ENCODE assay signal across 9 cellular contexts in the genomic region with DNA sequence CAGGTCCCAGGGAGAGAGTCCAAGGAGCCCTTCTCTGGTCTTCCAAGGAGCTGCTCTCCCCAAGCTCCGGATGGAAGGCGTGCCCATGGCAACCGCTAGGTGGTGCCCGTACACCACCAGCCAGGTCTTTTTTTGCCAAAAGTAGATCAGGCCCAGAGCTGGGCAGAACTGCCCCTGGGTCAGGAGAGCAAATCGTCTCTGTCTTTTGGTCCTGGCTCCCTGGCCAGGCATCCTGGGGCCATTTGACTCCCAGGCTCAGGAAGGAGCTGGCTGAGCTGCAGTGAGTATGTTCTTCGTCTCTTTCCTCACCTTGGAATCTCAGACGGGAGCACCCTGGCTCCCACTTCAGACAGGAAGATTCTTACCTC. TPM values are rescaled to one million over a fixed set of nuclear protein-coding genes. Genes with fewer than 3 reads are reported as not detected.
A peak's percentile ranks its signal among the peaks of the same experiment; 100 is the strongest.
DNase-seq lines count a peak whose midpoint lies in the region; ATAC-seq, FAIRE-seq and TF ChIP-seq lines count a peak whose summit lies in the region.
"Had no signal": no experiment of that assay in that cellular context is flagged by ENCODE, and none has a peak within 500 bp of the region (broad histone marks: within the 10 kb centered on the region; RNA-seq: fewer than 3 reads in every experiment).

No MANE protein-coding gene starts in this region.

- H3K9me1 ChIP-seq in endothelial cell of umbilical vein (replicated peaks; ENCODE audit: control insufficient read depth, extremely low read depth, insufficient read depth, low read length): no peaks in the 10 kb centered on the region

- dilution Hi-C loops in endothelial cell of umbilical vein (cut with MboI; ENCODE audit: extremely low pct_ligation_motif_present, low sequenced_read_pairs): no loop called here

- no peaks in the 10 kb centered on the region for H4K20me1 ChIP-seq in endothelial cell of umbilical vein (replicated peaks; ENCODE audit: control insufficient read depth, extremely low read depth, insufficient read depth, low read length)

- DNase-seq in GM12865 (ENCODE audit: low read depth) (peak; percentile 88), NT2/D1 (ENCODE audit: low read depth, low spot score) (peak; percentile 56), endothelial cell of umbilical vein (ENCODE audit: low read depth, low spot score) (peak; percentile 81), mucosa of gallbladder (ENCODE audit: low spot score) (peak; percentile 83)
- DNase-seq in activated CD8-positive, alpha-beta memory T cell treated with anti-CD3 and anti-CD28 coated beads, Interleukin-2, amount 50 U/mL, for 24 hours (ENCODE audit: extremely low read depth): peak; percentile 41
- peak; percentile 60 to 70 for DNase-seq in stimulated activated CD8-positive, alpha-beta memory T cell treated with anti-CD3 and anti-CD28 coated beads, Interleukin-2, amount 100 ng/mL, for 48 hours (ENCODE audit: low read depth in 2 of 2)

- no peak overlapping the region for H3K27ac ChIP-seq in endothelial cell of umbilical vein (ENCODE audit: insufficient read depth, low read depth, low read length)

- peaks cover 4% of the 10 kb centered on the region for H3K79me2 ChIP-seq in endothelial cell of umbilical vein (ENCODE audit: control insufficient read depth, insufficient read depth, low read length)

- no peak overlapping the region for H3K4me2 ChIP-seq in endothelial cell of umbilical vein (ENCODE audit: insufficient read depth, low read length)

- CTCF ChIA-PET in endothelial cell of umbilical vein (lab: Charles Lee): interaction anchor here (0.7 to 15.8 kb wide), 44 partner anchors 9 to 228 kb away, joined by 3 to 688 read pairs (median 7); a partner anchor contains a TSS

- H3K9ac ChIP-seq in NT2/D1 (ENCODE audit: insufficient read length, low read depth) (peak overlapping the region; percentile 44), endothelial cell of umbilical vein (replicated peaks; ENCODE audit: extremely low read depth, insufficient read depth, low read length) (no peak overlapping the region)

- H2AFZ ChIP-seq in endothelial cell of umbilical vein (ENCODE audit: low read depth, low read length): peak overlapping the region; percentile 38

- TF ChIP-seq CTCF in GM12865 (IDR thresholded peaks at IDR 0.05; ENCODE audit: insufficient read depth, low read depth, low read length, missing control alignments): peak; percentile 99
- peak; percentile 90 to 98 for TF ChIP-seq CTCF in endothelial cell of umbilical vein (IDR thresholded peaks at IDR 0.05; ENCODE audit: extremely low read depth in 1 of 2, insufficient read depth in 1 of 2, low read depth in 1 of 2, low read length in 2 of 2)

- H3K4me3 ChIP-seq in GM12865 (ENCODE audit: low read depth, low read length) (no peak overlapping the region), NT2/D1 (ENCODE audit: insufficient read length, low read depth) (no peak overlapping the region), endothelial cell of umbilical vein (replicated peaks in 1 of 3; ENCODE audit: insufficient read depth in 1 of 3, low read depth in 1 of 3, low read length in 3 of 3) (no peak overlapping the region)

- ATAC-seq in HG03521 (IDR thresholded peaks at IDR 0.05; ENCODE audit: unreplicated experiment): peak; percentile 62
- no peak for ATAC-seq in GM19328 (IDR thresholded peaks at IDR 0.05; ENCODE audit: unreplicated experiment)

- TF ChIP-seq POLR2A in endothelial cell of umbilical vein (IDR thresholded peaks at IDR 0.05; ENCODE audit: low read depth, low read length): no peak

- H3K27me3 ChIP-seq in NT2/D1 (ENCODE audit: insufficient read depth, insufficient read length): no peaks in the 10 kb centered on the region
- H3K27me3 ChIP-seq in endothelial cell of umbilical vein (ENCODE audit: control insufficient read depth in 2 of 2, insufficient read depth in 2 of 2, low read length in 2 of 2): no peaks in the 10 kb centered on the region

- POLR2A ChIA-PET in endothelial cell of umbilical vein (lab: Charles Lee): interaction anchor here (0.6 to 1.5 kb wide), 4 partner anchors 28 to 47 kb away, joined by 3 to 5 read pairs (median 4); no protein-coding TSS in a partner anchor

- FAIRE-seq in endothelial cell of umbilical vein (lab: Jason Lieb, UNC): peak; percentile 85

- intact Hi-C loops in endothelial cell of umbilical vein (cut with micrococcal nuclease): loop anchor here (1.0 to 5.0 kb wide), 7 partner anchors 25 to 228 kb away; a partner anchor contains a TSS

- H3K9me3 ChIP-seq in NT2/D1 (ENCODE audit: insufficient read depth, low read length) (no peaks in the 10 kb centered on the region), endothelial cell of umbilical vein (replicated peaks; ENCODE audit: control insufficient read depth, insufficient read depth, low read length) (no peaks in the 10 kb centered on the region)

- no TSS peak for BruUV-seq in endothelial cell of umbilical vein (replicated peaks; lab: Mats Ljungman, UMichigan)

- no peaks in the 10 kb centered on the region for H3K36me3 ChIP-seq in NT2/D1 (ENCODE audit: insufficient read depth, insufficient read length, low read length)
- H3K36me3 ChIP-seq in endothelial cell of umbilical vein (ENCODE audit: control insufficient read depth in 2 of 2, extremely low read depth in 1 of 2, insufficient read depth in 2 of 2, low read length in 2 of 2): no peaks in the 10 kb centered on the region

- H3K4me1 ChIP-seq in NT2/D1 (ENCODE audit: insufficient read depth, insufficient read length) (peaks cover 5% of the 10 kb centered on the region), endothelial cell of umbilical vein (ENCODE audit: control insufficient read depth, extremely low read depth, insufficient read depth, low read length) (peaks cover 36% of the 10 kb centered on the region)

TF ChIP-seq in endothelial cell of umbilical vein, 7 proteins besides CTCF, POLR2A, EP300 and RAD21:
- TF ChIP-seq POLR2AphosphoS5 (IDR thresholded peaks at IDR 0.05; ENCODE audit: insufficient read depth, low read depth, low read length) (no peak), MYC (IDR thresholded peaks at IDR 0.05; ENCODE audit: low read depth, low read length) (no peak), FOS (IDR thresholded peaks at IDR 0.05; ENCODE audit: borderline replicate concordance, insufficient read depth, low read length) (no peak), EZH2 (IDR thresholded peaks at IDR 0.05; ENCODE audit: borderline replicate concordance, low read depth, low read length, severe bottlenecking) (no peak), JUN (IDR thresholded peaks at IDR 0.05; ENCODE audit: borderline replicate concordance, insufficient read depth, insufficient read length, low read depth) (no peak), GATA2 (IDR thresholded peaks at IDR 0.05; ENCODE audit: insufficient read depth, insufficient read length, low read depth, low read length) (no peak)
- TF ChIP-seq, protein P1, sequence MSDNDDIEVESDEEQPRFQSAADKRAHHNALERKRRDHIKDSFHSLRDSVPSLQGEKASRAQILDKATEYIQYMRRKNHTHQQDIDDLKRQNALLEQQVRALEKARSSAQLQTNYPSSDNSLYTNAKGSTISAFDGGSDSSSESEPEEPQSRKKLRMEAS (IDR thresholded peaks at IDR 0.05; ENCODE audit: insufficient read depth, insufficient read length): no peak

RNA-seq across cellular contexts. Expression of a gene that starts 24.6 kb away (rescaled TPM):
- total RNA-seq in endothelial cell of umbilical vein: 24.0 and 26.9 TPM in 2 replicates
- 11.0 and 15.3 TPM in 2 replicates for polyA plus RNA-seq in endothelial cell of umbilical vein
- polyA plus RNA-seq in endothelial cell of umbilical vein (2011; cell fraction: cytosol; rRNA removed): 7.2 and 9.0 TPM in 2 replicates
- polyA plus RNA-seq in endothelial cell of umbilical vein (2011; cell fraction: nucleus; rRNA removed): 9.7 and 11.6 TPM in 2 replicates
- polyA plus RNA-seq in endothelial cell of umbilical vein (2012): 10.4 and 17.2 TPM in 2 replicates
- polyA minus RNA-seq in endothelial cell of umbilical vein: 4.7 and 10.4 TPM in 2 replicates
- 17.0 TPM for polyA minus RNA-seq in endothelial cell of umbilical vein (2011; cell fraction: cytosol; rRNA and poly(A)+ RNA removed)
- polyA minus RNA-seq in endothelial cell of umbilical vein (2011; cell fraction: nucleus; rRNA and poly(A)+ RNA removed): 5.7 and 7.2 TPM in 2 replicates
- 44.3 TPM for total RNA-seq in mucosa of gallbladder

RNA-seq across cellular contexts. Expression of a gene that starts 25.0 kb away (rescaled TPM):
- total RNA-seq in endothelial cell of umbilical vein (not detected in 2 replicates), mucosa of gallbladder (0.12 TPM)
- not detected in 2 replicates for polyA plus RNA-seq in endothelial cell of umbilical vein
- polyA plus RNA-seq in endothelial cell of umbilical vein (2011; cell fraction: cytosol; rRNA removed): not detected in 2 replicates
- polyA plus RNA-seq in endothelial cell of umbilical vein (2011; cell fraction: nucleus; rRNA removed): not detected in 2 replicates
- not detected in 2 replicates for polyA plus RNA-seq in endothelial cell of umbilical vein (2012)
- not detected in 2 replicates for polyA minus RNA-seq in endothelial cell of umbilical vein
- polyA minus RNA-seq in endothelial cell of umbilical vein (2011; cell fraction: cytosol; rRNA and poly(A)+ RNA removed): not detected
- polyA minus RNA-seq in endothelial cell of umbilical vein (2011; cell fraction: nucleus; rRNA and poly(A)+ RNA removed): not detected in 2 replicates
- total RNA-seq: subcutaneous adipose tissue had no signal

RNA-seq across cellular contexts. Expression of a gene that starts 52.7 kb away (rescaled TPM):
- 9.9 and 13.0 TPM in 2 replicates for total RNA-seq in endothelial cell of umbilical vein
- polyA plus RNA-seq in endothelial cell of umbilical vein: 14.5 and 23.2 TPM in 2 replicates
- polyA plus RNA-seq in endothelial cell of umbilical vein (2011; cell fraction: cytosol; rRNA removed): 4.2 and 7.2 TPM in 2 replicates
- 68.3 and 92.4 TPM in 2 replicates for polyA plus RNA-seq in endothelial cell of umbilical vein (2011; cell fraction: nucleus; rRNA removed)
- polyA plus RNA-seq in endothelial cell of umbilical vein (2012): 11.6 and 13.1 TPM in 2 replicates
- 25.3 and 27.7 TPM in 2 replicates for polyA minus RNA-seq in endothelial cell of umbilical vein
- 0.72 TPM for polyA minus RNA-seq in endothelial cell of umbilical vein (2011; cell fraction: cytosol; rRNA and poly(A)+ RNA removed)
- polyA minus RNA-seq in endothelial cell of umbilical vein (2011; cell fraction: nucleus; rRNA and poly(A)+ RNA removed): 49.7 and 51.3 TPM in 2 replicates
- 10.9 TPM for total RNA-seq in mucosa of gallbladder

RNA-seq across cellular contexts. Expression of a gene that starts 53.8 kb away (rescaled TPM):
- not detected in 2 replicates for total RNA-seq in endothelial cell of umbilical vein
- polyA plus RNA-seq in endothelial cell of umbilical vein: 0.04 and 0.08 TPM in 2 replicates
- polyA plus RNA-seq in endothelial cell of umbilical vein (2011; cell fraction: cytosol; rRNA removed): not detected in 2 replicates
- polyA plus RNA-seq in endothelial cell of umbilical vein (2011; cell fraction: nucleus; rRNA removed): 0.10 TPM in 1 of 2 replicates, not detected in the other
- polyA plus RNA-seq in endothelial cell of umbilical vein (2012): not detected in 2 replicates
- polyA minus RNA-seq in endothelial cell of umbilical vein: not detected in 2 replicates
- not detected for polyA minus RNA-seq in endothelial cell of umbilical vein (2011; cell fraction: cytosol; rRNA and poly(A)+ RNA removed)
- not detected in 2 replicates for polyA minus RNA-seq in endothelial cell of umbilical vein (2011; cell fraction: nucleus; rRNA and poly(A)+ RNA removed)
- total RNA-seq in mucosa of gallbladder: 47.4 TPM
- total RNA-seq: subcutaneous adipose tissue had no signal
